ENCODE assay signal across 1 cellular context in the genomic region with DNA sequence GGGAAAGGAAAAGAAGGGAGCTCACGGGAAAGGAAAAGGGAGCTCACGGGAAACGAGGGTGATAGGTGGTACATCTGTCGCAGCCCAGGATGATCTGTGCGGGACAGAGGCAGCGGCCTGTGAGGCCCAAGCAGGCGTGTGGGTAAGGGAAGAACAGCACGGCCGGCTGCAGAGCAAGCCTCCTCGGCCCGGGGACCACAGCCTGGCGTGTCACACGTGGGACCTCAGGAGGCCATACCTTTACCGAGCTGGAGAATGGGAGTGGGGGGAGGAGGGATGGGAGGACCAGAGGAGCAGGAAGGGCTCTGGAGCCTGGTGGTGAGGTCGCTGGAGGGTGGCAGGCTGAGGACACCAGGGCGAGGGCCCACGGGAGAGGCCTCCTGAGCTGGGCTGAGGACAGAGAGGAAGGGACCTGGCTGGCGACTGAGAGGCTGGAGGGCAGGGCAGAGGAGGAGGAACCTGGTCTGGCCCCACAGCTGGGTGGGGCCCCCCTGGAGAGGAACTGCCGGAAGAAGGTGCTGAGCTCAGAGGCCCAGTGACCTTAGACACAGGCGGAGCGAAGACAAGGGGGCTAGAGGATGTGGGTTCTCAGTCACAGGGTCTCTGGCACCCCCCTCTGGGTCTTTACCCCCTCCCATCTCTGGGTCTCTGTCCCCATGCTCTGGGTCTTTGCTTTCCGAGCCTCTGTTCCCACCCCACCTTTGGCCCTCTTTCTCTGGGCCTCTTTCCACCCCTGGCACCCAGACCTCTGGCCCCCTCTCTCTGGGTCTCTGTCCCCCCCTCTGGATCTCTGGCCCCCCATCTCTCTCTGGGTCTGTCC.
TF ChIP-seq lines count a peak whose summit lies in the region.

No MANE protein-coding gene starts in this region.

TF ChIP-seq in HepG2, 621 proteins besides CTCF, POLR2A, EP300 and RAD21 (continued from another document and continues in another):
- TF ChIP-seq ZBTB34 (CRISPR knock-in tag; IDR thresholded peaks at IDR 0.05) (no peak), KMT2B (CRISPR knock-in tag; IDR thresholded peaks at IDR 0.05) (peak; percentile 59; the same call in 1 of the 2 replicates), SMYD3 (CRISPR knock-in tag; IDR thresholded peaks at IDR 0.05) (peak; percentile 70; the same call in 1 of the 2 replicates), MEF2D (CRISPR knock-in tag; IDR thresholded peaks at IDR 0.05) (peak; percentile 92), ZNF335 (CRISPR knock-in tag; IDR thresholded peaks at IDR 0.05) (peak; percentile 88; the same call in 1 of the 2 replicates), ATM (IDR thresholded peaks at IDR 0.05; ENCODE audit: borderline replicate concordance) (no peak), NR0B2 (CRISPR knock-in tag; IDR thresholded peaks at IDR 0.05) (no peak), HMGXB3 (CRISPR knock-in tag; IDR thresholded peaks at IDR 0.05; ENCODE audit: borderline replicate concordance) (peak; percentile 54; the same call in 1 of the 2 replicates), ZFP37 (CRISPR knock-in tag; IDR thresholded peaks at IDR 0.05; ENCODE audit: borderline replicate concordance) (peak; percentile 59; the same call in 1 of the 2 replicates), CCDC6 (CRISPR knock-in tag; IDR thresholded peaks at IDR 0.05) (peak; percentile 22; the same call in 1 of the 2 replicates), NCOA1 (CRISPR knock-in tag; IDR thresholded peaks at IDR 0.05) (peak; percentile 87; the same call in 1 of the 2 replicates), ZNF644 (CRISPR knock-in tag; IDR thresholded peaks at IDR 0.05; ENCODE audit: low read depth) (no peak), HNF4G (IDR thresholded peaks at IDR 0.05; ENCODE audit: borderline replicate concordance, low read depth, low read length) (peak; percentile 80; the same call in 1 of the 2 replicates), HNF4G (CRISPR knock-in tag; IDR thresholded peaks at IDR 0.05; ENCODE audit: borderline replicate concordance, low read depth) (no peak), ZNF773 (CRISPR knock-in tag; IDR thresholded peaks at IDR 0.05; ENCODE audit: borderline replicate concordance) (no peak; the same call in 1 of the 2 replicates), GATA4 (IDR thresholded peaks at IDR 0.05; ENCODE audit: borderline replicate concordance, low read depth) (no peak), HOXA5 (CRISPR knock-in tag; IDR thresholded peaks at IDR 0.05) (peak; percentile 86), ZNF674 (CRISPR knock-in tag; IDR thresholded peaks at IDR 0.05; ENCODE audit: low read depth) (no peak), ZNF251 (CRISPR knock-in tag; IDR thresholded peaks at IDR 0.05) (no peak), ATF7 (IDR thresholded peaks at IDR 0.05) (no peak), ATF7 (CRISPR knock-in tag; IDR thresholded peaks at IDR 0.05) (no peak), USF2 (IDR thresholded peaks at IDR 0.05; ENCODE audit: low read depth, low read length) (no peak), USF2 (CRISPR knock-in tag; IDR thresholded peaks at IDR 0.05; ENCODE audit: borderline replicate concordance) (no peak), ZNF652 (CRISPR knock-in tag; IDR thresholded peaks at IDR 0.05; ENCODE audit: borderline replicate concordance, low read depth) (0 out of 2 replicates have a peak, but pooled peaks have one; percentile 20), ZNF430 (CRISPR knock-in tag; IDR thresholded peaks at IDR 0.05) (peak; percentile 73), ZFYVE20 (CRISPR knock-in tag; IDR thresholded peaks at IDR 0.05; ENCODE audit: borderline replicate concordance, low read depth) (no peak), POGZ (CRISPR knock-in tag; IDR thresholded peaks at IDR 0.05) (no peak; the same call in none of the 2 replicates), PCBP1 (IDR thresholded peaks at IDR 0.05; ENCODE audit: borderline replicate concordance, low read depth, low read length) (peak; percentile 95), NR2F1 (CRISPR knock-in tag; IDR thresholded peaks at IDR 0.05) (peak; percentile 31 to 66), KDM4B (CRISPR knock-in tag; IDR thresholded peaks at IDR 0.05) (peak; percentile 24), ELF3 (CRISPR knock-in tag; IDR thresholded peaks at IDR 0.05) (peak; percentile 91), HOXA3 (CRISPR knock-in tag; IDR thresholded peaks at IDR 0.05) (peak; percentile 76), ZNF607 (CRISPR knock-in tag; IDR thresholded peaks at IDR 0.05; ENCODE audit: borderline replicate concordance) (no peak; the same call in none of the 2 replicates), ZNF143 (CRISPR knock-in tag; IDR thresholded peaks at IDR 0.05) (peak; percentile 42; the same call in 1 of the 2 replicates), WIZ (CRISPR knock-in tag; IDR thresholded peaks at IDR 0.05) (0 out of 2 replicates have a peak, but pooled peaks have one; percentile 50), ZNF570 (CRISPR knock-in tag; IDR thresholded peaks at IDR 0.05; ENCODE audit: borderline replicate concordance) (no peak), ZNF205 (CRISPR knock-in tag; IDR thresholded peaks at IDR 0.05) (peak; percentile 39; the same call in 1 of the 2 replicates), ZNF446 (CRISPR knock-in tag; IDR thresholded peaks at IDR 0.05) (no peak), IRF9 (CRISPR knock-in tag; IDR thresholded peaks at IDR 0.05; ENCODE audit: borderline replicate concordance) (peak; percentile 82; the same call in 1 of the 2 replicates)
- TF ChIP-seq, protein P1, sequence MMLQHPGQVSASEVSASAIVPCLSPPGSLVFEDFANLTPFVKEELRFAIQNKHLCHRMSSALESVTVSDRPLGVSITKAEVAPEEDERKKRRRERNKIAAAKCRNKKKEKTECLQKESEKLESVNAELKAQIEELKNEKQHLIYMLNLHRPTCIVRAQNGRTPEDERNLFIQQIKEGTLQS (CRISPR knock-in tag; IDR thresholded peaks at IDR 0.05): peak; percentile 33; the same call in 1 of the 2 replicates
- TF ChIP-seq, protein P2, sequence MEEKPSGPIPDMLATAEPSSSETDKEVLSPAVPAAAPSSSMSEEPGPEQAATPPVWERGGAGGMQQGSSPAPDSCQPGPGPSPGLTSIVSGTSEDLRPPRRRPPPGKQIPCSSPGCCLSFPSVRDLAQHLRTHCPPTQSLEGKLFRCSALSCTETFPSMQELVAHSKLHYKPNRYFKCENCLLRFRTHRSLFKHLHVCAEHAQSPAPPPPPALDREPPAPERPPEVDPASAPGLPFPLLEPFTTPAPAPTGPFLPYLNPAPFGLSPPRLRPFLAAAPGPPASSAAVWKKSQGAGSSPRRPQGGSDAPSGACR (CRISPR knock-in tag; IDR thresholded peaks at IDR 0.05): peak; percentile 71; the same call in 1 of the 2 replicates
- TF ChIP-seq, protein P3, sequence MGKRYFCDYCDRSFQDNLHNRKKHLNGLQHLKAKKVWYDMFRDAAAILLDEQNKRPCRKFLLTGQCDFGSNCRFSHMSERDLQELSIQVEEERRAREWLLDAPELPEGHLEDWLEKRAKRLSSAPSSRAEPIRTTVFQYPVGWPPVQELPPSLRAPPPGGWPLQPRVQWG (CRISPR knock-in tag; IDR thresholded peaks at IDR 0.05; ENCODE audit: borderline replicate concordance, low read depth): no peak
- TF ChIP-seq, protein P4, sequence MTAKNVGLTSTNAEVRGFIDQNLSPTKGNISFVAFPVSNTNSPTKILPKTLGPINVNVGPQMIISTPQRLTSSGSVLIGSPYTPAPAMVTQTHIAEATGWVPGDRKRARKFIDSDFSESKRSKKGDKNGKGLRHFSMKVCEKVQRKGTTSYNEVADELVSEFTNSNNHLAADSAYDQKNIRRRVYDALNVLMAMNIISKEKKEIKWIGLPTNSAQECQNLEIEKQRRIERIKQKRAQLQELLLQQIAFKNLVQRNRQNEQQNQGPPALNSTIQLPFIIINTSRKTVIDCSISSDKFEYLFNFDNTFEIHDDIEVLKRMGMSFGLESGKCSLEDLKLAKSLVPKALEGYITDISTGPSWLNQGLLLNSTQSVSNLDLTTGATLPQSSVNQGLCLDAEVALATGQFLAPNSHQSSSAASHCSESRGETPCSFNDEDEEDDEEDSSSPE (CRISPR knock-in tag; IDR thresholded peaks at IDR 0.05): peak; percentile 49; the same call in 1 of the 2 replicates
- TF ChIP-seq, protein P5, sequence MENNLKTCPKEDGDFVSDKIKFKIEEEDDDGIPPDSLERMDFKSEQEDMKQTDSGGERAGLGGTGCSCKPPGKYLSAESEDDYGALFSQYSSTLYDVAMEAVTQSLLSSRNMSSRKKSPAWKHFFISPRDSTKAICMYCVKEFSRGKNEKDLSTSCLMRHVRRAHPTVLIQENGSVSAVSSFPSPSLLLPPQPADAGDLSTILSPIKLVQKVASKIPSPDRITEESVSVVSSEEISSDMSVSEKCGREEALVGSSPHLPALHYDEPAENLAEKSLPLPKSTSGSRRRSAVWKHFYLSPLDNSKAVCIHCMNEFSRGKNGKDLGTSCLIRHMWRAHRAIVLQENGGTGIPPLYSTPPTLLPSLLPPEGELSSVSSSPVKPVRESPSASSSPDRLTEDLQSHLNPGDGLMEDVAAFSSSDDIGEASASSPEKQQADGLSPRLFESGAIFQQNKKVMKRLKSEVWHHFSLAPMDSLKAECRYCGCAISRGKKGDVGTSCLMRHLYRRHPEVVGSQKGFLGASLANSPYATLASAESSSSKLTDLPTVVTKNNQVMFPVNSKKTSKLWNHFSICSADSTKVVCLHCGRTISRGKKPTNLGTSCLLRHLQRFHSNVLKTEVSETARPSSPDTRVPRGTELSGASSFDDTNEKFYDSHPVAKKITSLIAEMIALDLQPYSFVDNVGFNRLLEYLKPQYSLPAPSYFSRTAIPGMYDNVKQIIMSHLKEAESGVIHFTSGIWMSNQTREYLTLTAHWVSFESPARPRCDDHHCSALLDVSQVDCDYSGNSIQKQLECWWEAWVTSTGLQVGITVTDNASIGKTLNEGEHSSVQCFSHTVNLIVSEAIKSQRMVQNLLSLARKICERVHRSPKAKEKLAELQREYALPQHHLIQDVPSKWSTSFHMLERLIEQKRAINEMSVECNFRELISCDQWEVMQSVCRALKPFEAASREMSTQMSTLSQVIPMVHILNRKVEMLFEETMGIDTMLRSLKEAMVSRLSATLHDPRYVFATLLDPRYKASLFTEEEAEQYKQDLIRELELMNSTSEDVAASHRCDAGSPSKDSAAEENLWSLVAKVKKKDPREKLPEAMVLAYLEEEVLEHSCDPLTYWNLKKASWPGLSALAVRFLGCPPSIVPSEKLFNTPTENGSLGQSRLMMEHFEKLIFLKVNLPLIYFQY (CRISPR knock-in tag; IDR thresholded peaks at IDR 0.05; ENCODE audit: borderline replicate concordance): peak; percentile 90
